Comparison of ENCODE assay signal across 8 cellular contexts in genomic region chr4:101306225-101306624, GRCh38. TPM values are rescaled to one million over a fixed set of nuclear protein-coding genes. Genes with fewer than 3 reads are reported as not detected.
DNase-seq lines count a peak whose midpoint lies in the region; ATAC-seq and TF ChIP-seq lines count a peak whose summit lies in the region.

No MANE protein-coding gene starts in this region.

- H2AFZ ChIP-seq in IMR-90 (replicated peaks; ENCODE audit: low read length, poor library complexity): no peak overlapping the region

- no CpG with 5 or more reads among the region's 3 CpGs for WGBS in IMR-90 (ENCODE audit: extremely low coverage in 2 of 2, insufficient read length in 1 of 2), 2 experiments
- 64 to 72% methylated on average over 3 of the region's 3 CpGs for WGBS in testis, 2 donors

- H2AK5ac ChIP-seq in IMR-90 (ENCODE audit: low read depth, low read length): no peak overlapping the region

- in situ Hi-C loops in IMR-90 (cut with MboI; ENCODE audit: low sequenced_read_pairs): no loop called here

- H3K27ac ChIP-seq in IMR-90 (ENCODE audit: insufficient read depth, low read length) (no peak overlapping the region), testis (no peak overlapping the region)

- H3K4me2 ChIP-seq in IMR-90 (ENCODE audit: low read depth, low read length): peak overlapping the region; percentile 30; the same call in 1 of the 2 replicates

- no peak overlapping the region for H4K8ac ChIP-seq in IMR-90 (ENCODE audit: low read depth in 2 of 2, low read length in 2 of 2)

- H3K14ac ChIP-seq in IMR-90 (replicated peaks; ENCODE audit: low read depth, low read length): no peak overlapping the region

- POLR2A ChIA-PET in IMR-90 (lab: Charles Lee; ENCODE audit: unreplicated experiment): interaction anchor here (0.5 kb wide), 1 partner anchor 1451 kb away, joined by 9 read pairs; no protein-coding TSS in a partner anchor

- no peak overlapping the region for H4K91ac ChIP-seq in IMR-90 (ENCODE audit: insufficient read depth, low read depth, low read length)

- DNase-seq in GM12864 (ENCODE audit: low read depth): peak; percentile 31
- no peak for DNase-seq in IMR-90
- DNase-seq in iris pigment epithelial cell (ENCODE audit: low read depth): peak; percentile 14
- DNase-seq in testis: no peak
- DNase-seq in AML-193 (lab: John Stamatoyannopoulos, UW): no peak
- DNase-seq in NK-92 treated with Interleukin-12 subunit alpha and Interleukin-12 subunit beta, amount 100 ng/mL, for 24 hours (lab: John Stamatoyannopoulos, UW): no peak
- no peak for DNase-seq in NCI-H2227 (lab: John Stamatoyannopoulos, UW; ENCODE audit: unreplicated experiment)

- peaks cover 3% of the 10 kb centered on the region; the same call in 1 of the 2 replicates for H3K9me1 ChIP-seq in IMR-90 (ENCODE audit: insufficient read depth, low read length)

- intact Hi-C loops in IMR-90 (cut with micrococcal nuclease) (no loop called here), testis (cut with DNase I; ENCODE audit: low total_unique reads) (no loop called here)

- CTCF ChIA-PET in IMR-90 (lab: Yijun Ruan, JAX): interaction anchor here (0.6 to 0.9 kb wide), 3 partner anchors 24 to 987 kb away, joined by 4 to 5 read pairs (median 5); no protein-coding TSS in a partner anchor

- H4K20me1 ChIP-seq in IMR-90 (ENCODE audit: insufficient read depth, low read length): peaks cover 16% of the 10 kb centered on the region; the same call in 1 of the 2 replicates

- ATAC-seq in GM21529 (IDR thresholded peaks at IDR 0.05; ENCODE audit: unreplicated experiment) (peak; percentile 79), IMR-90 (ENCODE audit: low read depth) (no peak)

- peaks cover 15 to 61% of the 10 kb centered on the region in 2 experiments for H3K79me1 ChIP-seq in IMR-90 (ENCODE audit: low read depth in 1 of 2, low read length in 2 of 2)

- H4K5ac ChIP-seq in IMR-90 (ENCODE audit: low read depth, low read length): no peak overlapping the region

- no TSS peak for BruUV-seq in IMR-90 (replicated peaks; lab: Mats Ljungman, UMichigan)

- H3K4me3 ChIP-seq in GM12864 (ENCODE audit: low read depth, low read length): no peak overlapping the region; the same call in 1 of the 2 replicates
- H3K4me3 ChIP-seq in IMR-90 (ENCODE audit: insufficient read depth, low read depth, low read length): no peak overlapping the region
- no peak overlapping the region for H3K4me3 ChIP-seq in testis

- H3K4ac ChIP-seq in IMR-90 (ENCODE audit: low read depth, low read length): no peak overlapping the region

- H3K18ac ChIP-seq in IMR-90 (ENCODE audit: low read depth, low read length): no peak overlapping the region

- H3K36me3 ChIP-seq in IMR-90 (ENCODE audit: control insufficient read depth, insufficient read depth, low read length): no peaks in the 10 kb centered on the region
- H3K36me3 ChIP-seq in testis (ENCODE audit: low read depth, missing control alignments): no peaks in the 10 kb centered on the region

- H3K4me1 ChIP-seq in IMR-90 (ENCODE audit: control insufficient read depth, insufficient read depth, low read length) (peaks cover 7% of the 10 kb centered on the region), testis (peaks cover 7% of the 10 kb centered on the region)

- TF ChIP-seq POLR2A in IMR-90 (IDR thresholded peaks at IDR 0.05; ENCODE audit: low read depth, low read length) (no peak), testis (IDR thresholded peaks at IDR 0.05) (no peak)

- no peak for TF ChIP-seq RAD21 in IMR-90 (IDR thresholded peaks at IDR 0.05; ENCODE audit: low read length)

- no peak overlapping the region for H2BK20ac ChIP-seq in IMR-90 (ENCODE audit: low read depth, low read length)

- H2BK5ac ChIP-seq in IMR-90 (ENCODE audit: low read depth, low read length, poor library complexity, severe bottlenecking): no peak overlapping the region

- dilution Hi-C loops in IMR-90 (cut with HindIII; ENCODE audit: low sequenced_read_pairs, unreplicated experiment): no loop called here

- H3K27me3 ChIP-seq in IMR-90 (ENCODE audit: control insufficient read depth, insufficient read depth, low read length) (no peaks in the 10 kb centered on the region), testis (no peaks in the 10 kb centered on the region)

- no peak overlapping the region for H3K23ac ChIP-seq in IMR-90 (ENCODE audit: low read depth, low read length)

- H3K56ac ChIP-seq in IMR-90 (ENCODE audit: extremely low read depth, insufficient read depth, low read length): no peak overlapping the region

- H2BK15ac ChIP-seq in IMR-90 (ENCODE audit: low read depth, low read length): no peak overlapping the region

- TF ChIP-seq CTCF in GM12864 (IDR thresholded peaks at IDR 0.05; ENCODE audit: low read depth, low read length, missing control alignments) (no peak), IMR-90 (conservative IDR thresholded peaks at IDR 0.05; ENCODE audit: low read depth, low read length) (no peak), testis (IDR thresholded peaks at IDR 0.05) (no peak)

- H3K9me3 ChIP-seq in IMR-90 (ENCODE audit: control insufficient read depth, insufficient read depth, low read length): no peaks in the 10 kb centered on the region
- H3K9me3 ChIP-seq in testis: no peaks in the 10 kb centered on the region

- no peak overlapping the region for H2BK120ac ChIP-seq in IMR-90 (ENCODE audit: low read depth, low read length)

- no peak overlapping the region for H2AK9ac ChIP-seq in IMR-90 (replicated peaks; ENCODE audit: low read depth, low read length, poor library complexity)

- H3K9ac ChIP-seq in IMR-90 (ENCODE audit: low read depth, low read length): no peak overlapping the region

TF ChIP-seq in IMR-90, 13 proteins besides CTCF, POLR2A, EP300 and RAD21:
- no peak for TF ChIP-seq RFX5 (IDR thresholded peaks at IDR 0.05; ENCODE audit: low read depth, low read length)
- TF ChIP-seq ELK1 (IDR thresholded peaks at IDR 0.05; ENCODE audit: borderline replicate concordance, low read depth, low read length): no peak

RNA-seq across cellular contexts. Expression of gene PPP3CA, which starts 41.1 kb away (rescaled TPM):
- 48.6 and 52.5 TPM in 2 replicates for total RNA-seq in IMR-90 (2012; rRNA removed)
- polyA plus RNA-seq in IMR-90 (2012; rRNA removed): 11.4 and 14.5 TPM in 2 replicates
- polyA plus RNA-seq in IMR-90 (2012; cell fraction: cytosol; rRNA removed): 3.9 and 4.6 TPM in 2 replicates
- 2.2 and 8.0 TPM in 2 replicates for polyA plus RNA-seq in IMR-90 (2012; cell fraction: nucleus; rRNA removed; ENCODE audit: low replicate concordance)
- total RNA-seq in testis: 10 to 100 TPM; 39.1 to 44.5 TPM
- polyA plus RNA-seq in testis (ENCODE audit: insufficient read depth, low read depth, low replicate concordance): 19.1 TPM

Comparison
In these comparisons a context has a peak if more than half of its experiments do, and no peak if none do; other contexts are left out.
1. DNase-seq: peak in GM12864 (single experiment) and iris pigment epithelial cell (single experiment); none in IMR-90 (single experiment), testis (single experiment), AML-193 (0 of 2), NK-92 treated with Interleukin-12 subunit alpha and Interleukin-12 subunit beta, amount 100 ng/mL, for 24 hours (single experiment) and NCI-H2227 (single experiment).